ENCODE assay signal across 15 cellular contexts in the genomic region with DNA sequence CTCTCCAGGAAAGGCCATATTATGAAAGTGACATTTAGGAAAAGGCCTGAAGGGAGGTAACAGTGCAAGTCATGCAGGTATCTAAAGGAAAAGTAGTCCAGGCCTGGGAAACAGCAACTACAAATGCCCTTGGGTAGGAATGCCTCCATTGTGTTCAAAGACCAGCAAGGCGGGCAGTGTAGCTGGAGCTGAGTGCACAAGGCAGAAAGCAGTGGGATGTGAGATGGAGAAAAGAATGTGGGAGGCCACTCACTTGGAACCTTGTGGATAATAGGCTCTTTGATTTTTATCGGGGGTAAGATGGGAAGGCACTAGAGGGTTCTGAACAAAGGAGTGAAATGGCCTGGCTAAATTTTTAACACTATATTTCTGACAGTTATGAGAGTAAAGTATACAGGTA.
DNase-seq lines count a peak whose midpoint lies in the region; ATAC-seq and TF ChIP-seq lines count a peak whose summit lies in the region.
"Had no signal": no experiment of that assay in that cellular context is flagged by ENCODE, and none has a peak within 500 bp of the region (broad histone marks: within the 10 kb centered on the region; RNA-seq: fewer than 3 reads in every experiment).

No MANE protein-coding gene starts in this region.

- no peak for ATAC-seq in heart left ventricle
- no peak for ATAC-seq in HG02798 (IDR thresholded peaks at IDR 0.05; ENCODE audit: poor library complexity, unreplicated experiment)
- no peak for ATAC-seq in HG03342 (IDR thresholded peaks at IDR 0.05; ENCODE audit: unreplicated experiment)

- DNase-seq in cardiac muscle cell (ENCODE audit: low read depth in 1 of 2, low spot score in 1 of 2) (no peak), heart left ventricle (no peak), foreskin melanocyte (peak; percentile 54), mucosa of gallbladder (ENCODE audit: low spot score) (no peak), SW480 (ENCODE audit: low spot score) (no peak)
- DNase-seq: 8988T; CD4-positive, CD25-positive, alpha-beta regulatory T cell; DMS153; DND-41; GF-D8 had no signal

- H3K4me3 ChIP-seq in cardiac muscle cell (no peak overlapping the region), heart left ventricle (no peak overlapping the region)
- H3K4me3 ChIP-seq: BLaER1 treated with 17β-estradiol and CSF1 and Interleukin-3, amounts not matched to agents 10 nM and 100 nM; HAP-1 had no signal

- H3K4me1 Mint-ChIP-seq in nephron, result peaks cover 39% of the 10 kb centered on the region

- H3K27me3 ChIP-seq in cardiac muscle cell, result no peaks in the 10 kb centered on the region
- H3K27me3 ChIP-seq in heart left ventricle, result no peaks in the 10 kb centered on the region
- H3K27me3 ChIP-seq: BLaER1 treated with 17β-estradiol and CSF1 and Interleukin-3, amounts not matched to agents 10 nM and 100 nM had no signal

- H3K4me3 Mint-ChIP-seq in nephron, result no peak overlapping the region
- H3K4me3 Mint-ChIP-seq: CD4-positive, CD25-positive, alpha-beta regulatory T cell had no signal

- H3K27ac Mint-ChIP-seq in nephron, result peak overlapping the region in 2 of 3 experiments; percentile 19 to 28
- H3K27ac Mint-ChIP-seq: CD4-positive, CD25-positive, alpha-beta regulatory T cell had no signal

- peaks cover 5% of the 10 kb centered on the region for H3K27me3 Mint-ChIP-seq in nephron (ENCODE audit: low read depth)
- H3K27me3 Mint-ChIP-seq: CD4-positive, CD25-positive, alpha-beta regulatory T cell had no signal

- peak overlapping the region; percentile 44 for H3K27ac ChIP-seq in cardiac muscle cell
- H3K27ac ChIP-seq in heart left ventricle, result no peak overlapping the region
- H3K27ac ChIP-seq: BLaER1 treated with 17β-estradiol and CSF1 and Interleukin-3, amounts not matched to agents 10 nM and 100 nM had no signal

- H3K4me1 ChIP-seq in cardiac muscle cell (ENCODE audit: low read depth), result peaks cover 10% of the 10 kb centered on the region
- H3K4me1 ChIP-seq in heart left ventricle, result peaks cover 0 to 33% (median 17%) of the 10 kb centered on the region in 12 donors
- H3K4me1 ChIP-seq: BLaER1 treated with 17β-estradiol and CSF1 and Interleukin-3, amounts not matched to agents 10 nM and 100 nM; HAP-1 had no signal

- peaks cover 38% of the 10 kb centered on the region for H3K36me3 Mint-ChIP-seq in nephron (ENCODE audit: low read depth)
- H3K36me3 Mint-ChIP-seq: CD4-positive, CD25-positive, alpha-beta regulatory T cell had no signal

- WGBS in heart left ventricle, 4 donors, result 64 to 78% (median 68%) methylated on average over 2 of the region's 2 CpGs

- H3K9me3 Mint-ChIP-seq in nephron, result no peaks in the 10 kb centered on the region

- intact Hi-C loops in heart left ventricle (cut with DNase I), result no loop called here

- no peak for TF ChIP-seq CTCF in cardiac muscle cell (IDR thresholded peaks at IDR 0.05; ENCODE audit: low read depth, low read length)
- no peak for TF ChIP-seq CTCF in heart left ventricle (IDR thresholded peaks at IDR 0.05)
- TF ChIP-seq CTCF in nephron (IDR thresholded peaks at IDR 0.05; ENCODE audit: unreplicated experiment in 3 of 3), result no peak

- H3K9me3 ChIP-seq in cardiac muscle cell (ENCODE audit: low read depth) (no peaks in the 10 kb centered on the region), heart left ventricle (no peaks in the 10 kb centered on the region)
- H3K9me3 ChIP-seq: BLaER1 treated with 17β-estradiol and CSF1 and Interleukin-3, amounts not matched to agents 10 nM and 100 nM; HAP-1 had no signal

- TF ChIP-seq POLR2A in heart left ventricle (IDR thresholded peaks at IDR 0.05), result no peak

- H3K36me3 ChIP-seq in cardiac muscle cell, result peaks cover 24% of the 10 kb centered on the region
- H3K36me3 ChIP-seq in heart left ventricle, result peaks cover 0 to 23% (median 6%) of the 10 kb centered on the region in 9 donors
- H3K36me3 ChIP-seq: HAP-1 had no signal
